ENCODE assay signal across 24 cellular contexts in genomic region chr3:73049319-73049718, GRCh38. TPM values are rescaled to one million over a fixed set of nuclear protein-coding genes. Genes with fewer than 3 reads are reported as not detected.
A peak's percentile ranks its signal among the peaks of the same experiment; 100 is the strongest.
DNase-seq lines count a peak whose midpoint lies in the region; ATAC-seq, FAIRE-seq and TF ChIP-seq lines count a peak whose summit lies in the region.
"Had no signal": no experiment of that assay in that cellular context is flagged by ENCODE, and none has a peak within 500 bp of the region (broad histone marks: within the 10 kb centered on the region; RNA-seq: fewer than 3 reads in every experiment).

No MANE protein-coding gene starts in this region.

- TF ChIP-seq CTCF in PC-9 (conservative IDR thresholded peaks at IDR 0.05) (no peak), gastrocnemius medialis (IDR thresholded peaks at IDR 0.05 in 4 of 5, conservative IDR thresholded peaks at IDR 0.05 in 1 of 5) (no peak), colonic mucosa (IDR thresholded peaks at IDR 0.05) (no peak)

- no peaks in the 10 kb centered on the region for H3K9me3 ChIP-seq in PC-9 (ENCODE audit: insufficient read depth, low read depth)
- no peaks in the 10 kb centered on the region for H3K9me3 ChIP-seq in gastrocnemius medialis
- no peaks in the 10 kb centered on the region for H3K9me3 ChIP-seq in colonic mucosa
- H3K9me3 ChIP-seq: BE2C, BLaER1 had no signal

- TF ChIP-seq POLR2A in gastrocnemius medialis (IDR thresholded peaks at IDR 0.05), result no peak

- H3K79me2 ChIP-seq in PC-9 (ENCODE audit: low read depth), result peaks cover 76% of the 10 kb centered on the region

- H4K20me1 ChIP-seq in PC-9 (ENCODE audit: insufficient read depth), result peaks cover 54% of the 10 kb centered on the region

- TSS peak; percentile 27 for BruUV-seq in PC-9 (replicated peaks; lab: Mats Ljungman, UMichigan)

- no peak overlapping the region for H3K4me2 ChIP-seq in PC-9
- H3K4me2 ChIP-seq: BLaER1 had no signal

- no peaks in the 10 kb centered on the region for H3F3A ChIP-seq in PC-9 (ENCODE audit: insufficient read depth, low read depth)

- CTCF ChIA-PET in PC-9 (lab: Charles Lee), result no interaction called here

- POLR2A ChIA-PET in PC-9 (lab: Charles Lee; ENCODE audit: unreplicated experiment), result interaction anchor here (0.6 kb wide), 1 partner anchor 1248 kb away, joined by 10 read pairs; no protein-coding TSS in a partner anchor

- no peak overlapping the region for H3K4me3 ChIP-seq in PC-9
- no peak overlapping the region for H3K4me3 ChIP-seq in gastrocnemius medialis
- no peak overlapping the region for H3K4me3 ChIP-seq in colonic mucosa
- H3K4me3 ChIP-seq: BLaER1, GM12878 had no signal

- peak; percentile 60 for FAIRE-seq in endometrium (lab: Jason Lieb, UNC)
- FAIRE-seq: GM12878, GM12892, GM18507 had no signal

- no peak overlapping the region for H3K9ac ChIP-seq in colonic mucosa (ENCODE audit: low read depth in 2 of 2, low read length in 2 of 2)
- H3K9ac ChIP-seq: BLaER1 had no signal

- in situ Hi-C loops in gastrocnemius medialis (cut with MboI; ENCODE audit: low sequenced_read_pairs in 4 of 4), result no loop called here

- DNase-seq in PC-9 (no peak), gastrocnemius medialis (no peak), colonic mucosa (no peak)
- DNase-seq in activated CD4-positive, alpha-beta T cell treated with anti-CD3 and anti-CD28 coated beads for 1 hour, result no peak
- DNase-seq: 8988T; ACHN; BE2C; C1 segment of cervical spinal cord; CD4-positive, alpha-beta memory T cell; CD4-positive, CD25-positive, alpha-beta regulatory T cell; CD8-positive, alpha-beta memory T cell; COR-L47; DMS 273 treated with DMSO at 0.1 percent for 48 hours; DMS153; DMS53; DMS79; DND-41; EL; GDM1 had no signal

- ATAC-seq in gastrocnemius medialis, result no peak
- ATAC-seq: GM12878 had no signal

- H3K27ac ChIP-seq in PC-9 (no peak overlapping the region), gastrocnemius medialis (peak overlapping the region in 3 of 4 donors; percentile 3 to 64 (median 6)), colonic mucosa (no peak overlapping the region)
- H3K27ac ChIP-seq: BLaER1 had no signal

- H3K36me3 ChIP-seq in PC-9 (ENCODE audit: low read depth) (no peaks in the 10 kb centered on the region; the same call in 1 of the 2 replicates), gastrocnemius medialis (no peaks in the 10 kb centered on the region), colonic mucosa (no peaks in the 10 kb centered on the region)

- intact Hi-C loops in PC-9 (cut with micrococcal nuclease; ENCODE audit: unreplicated experiment) (no loop called here), gastrocnemius medialis (cut with DNase I; ENCODE audit: low total_unique reads) (no loop called here), colonic mucosa (cut with DNase I) (no loop called here)

- no peaks in the 10 kb centered on the region for H3K9me2 ChIP-seq in PC-9 (ENCODE audit: insufficient read depth)

- no peak overlapping the region for H2AFZ ChIP-seq in PC-9

- no peaks in the 10 kb centered on the region for H3K4me1 ChIP-seq in PC-9 (replicated peaks; ENCODE audit: insufficient read depth)
- peaks cover 11 to 19% of the 10 kb centered on the region in 2 donors for H3K4me1 ChIP-seq in gastrocnemius medialis
- H3K4me1 ChIP-seq in colonic mucosa, result peaks cover 1% of the 10 kb centered on the region
- H3K4me1 ChIP-seq: BE2C, BLaER1 had no signal

- H3K27me3 ChIP-seq in PC-9 (ENCODE audit: insufficient read depth, low read depth), result no peaks in the 10 kb centered on the region
- no peaks in the 10 kb centered on the region for H3K27me3 ChIP-seq in gastrocnemius medialis
- no peaks in the 10 kb centered on the region for H3K27me3 ChIP-seq in colonic mucosa
- H3K27me3 ChIP-seq: BE2C, BLaER1 had no signal

RNA-seq across cellular contexts. Expression of gene EBLN2, which starts 12.1 kb away (rescaled TPM):
- total RNA-seq in PC-9 (2021) (5.5 and 5.6 TPM in 2 replicates), gastrocnemius medialis (1 to 10 TPM in 1 of 4 donors, under 1 TPM in 3; 0.18 to 4.8 (median 0.65) TPM), colonic mucosa (1 to 10 TPM; 3.1 to 4.0 TPM)

RNA-seq across cellular contexts. Expression of gene PPP4R2, which starts 52.7 kb away (rescaled TPM):
- 63.2 and 97.4 TPM in 2 replicates for total RNA-seq in PC-9 (2021)
- 10 to 100 TPM; 31.0 to 60.5 (median 47.0) TPM for total RNA-seq in gastrocnemius medialis
- total RNA-seq in colonic mucosa, result 10 to 100 TPM; 60.3 to 92.9 TPM

Comparison
In these comparisons a context has a peak if more than half of its experiments do, and no peak if none do; other contexts are left out.
1. H3K27ac ChIP-seq: peak in gastrocnemius medialis (3 of 4); none in PC-9 (single experiment) and colonic mucosa (single experiment).